ENCODE assay signal across 8 cellular contexts in the genomic region with DNA sequence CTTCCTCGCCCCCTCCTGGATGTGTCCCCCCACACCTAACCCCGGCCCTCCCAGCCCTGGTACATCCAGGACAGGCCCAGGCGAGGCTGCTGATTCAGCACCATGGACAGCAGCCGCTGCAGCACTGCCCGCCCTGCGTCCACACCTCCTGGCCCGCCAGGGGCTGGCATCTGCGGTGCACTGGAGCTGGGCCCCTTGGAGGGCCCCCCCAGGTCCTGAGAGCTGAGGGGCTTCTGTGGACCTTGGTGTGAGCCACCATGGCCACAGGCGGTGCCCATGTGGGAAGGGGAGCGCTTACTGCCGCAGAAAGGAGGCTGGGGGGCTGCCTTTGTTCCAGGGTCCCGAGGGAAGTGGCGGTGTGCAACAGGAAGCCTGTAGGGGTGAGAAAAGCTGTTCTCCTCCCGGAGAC. TPM values are rescaled to one million over a fixed set of nuclear protein-coding genes. Genes with fewer than 3 reads are reported as not detected.
DNase-seq lines count a peak whose midpoint lies in the region; ATAC-seq and TF ChIP-seq lines count a peak whose summit lies in the region.

No MANE protein-coding gene starts in this region.

- H3K23ac ChIP-seq in IMR-90 (ENCODE audit: low read depth, low read length), result no peak overlapping the region

- POLR2A ChIA-PET in IMR-90 (lab: Charles Lee; ENCODE audit: unreplicated experiment), result no interaction called here
- POLR2A ChIA-PET in activated CD4-positive, alpha-beta memory T cell treated with anti-CD3 and anti-CD28 coated beads, Interleukin-2, amount 10 ng/mL, durations not matched to agents 7 days and 5 days (lab: Charles Lee), result no interaction called here

- DNase-seq in AG08395 (ENCODE audit: low spot score) (peak; percentile 63), IMR-90 (peak; percentile 30), fibroblast of mammary gland (ENCODE audit: low read depth) (peak; percentile 18), retina (peak; percentile 76)
- DNase-seq in activated CD4-positive, alpha-beta memory T cell treated with anti-CD3 and anti-CD28 coated beads, Interleukin-2, amount 10 ng/mL, durations not matched to agents 7 days and 5 days, result peak; percentile 52

- H3K9me3 ChIP-seq in IMR-90 (ENCODE audit: control insufficient read depth, insufficient read depth, low read length), result no peaks in the 10 kb centered on the region

- H3K4me1 Mint-ChIP-seq in activated CD4-positive, alpha-beta memory T cell treated with anti-CD3 and anti-CD28 coated beads, Interleukin-2, amount 10 ng/mL, durations not matched to agents 7 days and 5 days, result no peaks in the 10 kb centered on the region

- no peaks in the 10 kb centered on the region for H3K79me1 ChIP-seq in IMR-90 (ENCODE audit: low read depth in 1 of 2, low read length in 2 of 2)

- no peak overlapping the region for H2AK5ac ChIP-seq in IMR-90 (ENCODE audit: low read depth, low read length)

- no peaks in the 10 kb centered on the region for H3K36me3 ChIP-seq in IMR-90 (ENCODE audit: control insufficient read depth, insufficient read depth, low read length)

- no peak overlapping the region for H2AFZ ChIP-seq in IMR-90 (replicated peaks; ENCODE audit: low read length, poor library complexity)

- H3K4me1 ChIP-seq in IMR-90 (ENCODE audit: control insufficient read depth, insufficient read depth, low read length), result no peaks in the 10 kb centered on the region

- 0% methylated on average over 1 of the region's 14 CpGs; no CpG with 5 or more reads in 1 of the 2 experiments for WGBS in IMR-90 (ENCODE audit: extremely low coverage in 2 of 2, insufficient read length in 1 of 2), 2 experiments

- intact Hi-C loops in IMR-90 (cut with micrococcal nuclease), result no loop called here

- H3K4me3 ChIP-seq in IMR-90 (ENCODE audit: insufficient read depth, low read depth, low read length) (no peak overlapping the region), fibroblast of mammary gland (ENCODE audit: control insufficient read depth, low read depth, low read length) (no peak overlapping the region)

- H2BK20ac ChIP-seq in IMR-90 (ENCODE audit: low read depth, low read length), result no peak overlapping the region

- no peak overlapping the region for H3K4ac ChIP-seq in IMR-90 (ENCODE audit: low read depth, low read length)

- no peak overlapping the region for H2BK120ac ChIP-seq in IMR-90 (ENCODE audit: low read depth, low read length)

- H3K36me3 Mint-ChIP-seq in activated CD4-positive, alpha-beta memory T cell treated with anti-CD3 and anti-CD28 coated beads, Interleukin-2, amount 10 ng/mL, durations not matched to agents 7 days and 5 days (ENCODE audit: low read depth), result no peaks in the 10 kb centered on the region

- no peaks in the 10 kb centered on the region; the same call in 1 of the 2 replicates for H3K27me3 ChIP-seq in IMR-90 (ENCODE audit: control insufficient read depth, insufficient read depth, low read length)

- H3K56ac ChIP-seq in IMR-90 (ENCODE audit: extremely low read depth, insufficient read depth, low read length), result no peak overlapping the region

- TF ChIP-seq RAD21 in IMR-90 (IDR thresholded peaks at IDR 0.05; ENCODE audit: low read length), result no peak

- H2AK9ac ChIP-seq in IMR-90 (replicated peaks; ENCODE audit: low read depth, low read length, poor library complexity), result peak overlapping the region; percentile 55

- no peaks in the 10 kb centered on the region for H3K9me3 Mint-ChIP-seq in activated CD4-positive, alpha-beta memory T cell treated with anti-CD3 and anti-CD28 coated beads, Interleukin-2, amount 10 ng/mL, durations not matched to agents 7 days and 5 days

- TF ChIP-seq POLR2A in IMR-90 (IDR thresholded peaks at IDR 0.05; ENCODE audit: low read depth, low read length), result no peak

- CTCF ChIA-PET in IMR-90 (lab: Yijun Ruan, JAX), result no interaction called here
- CTCF ChIA-PET in activated CD4-positive, alpha-beta memory T cell treated with anti-CD3 and anti-CD28 coated beads, Interleukin-2, amount 10 ng/mL, durations not matched to agents 7 days and 5 days (lab: Charles Lee), result no interaction called here

- no peaks in the 10 kb centered on the region for H3K9me1 ChIP-seq in IMR-90 (ENCODE audit: insufficient read depth, low read length)

- H3K14ac ChIP-seq in IMR-90 (replicated peaks; ENCODE audit: low read depth, low read length), result no peak overlapping the region

- no peak overlapping the region for H3K4me3 Mint-ChIP-seq in activated CD4-positive, alpha-beta memory T cell treated with anti-CD3 and anti-CD28 coated beads, Interleukin-2, amount 10 ng/mL, durations not matched to agents 7 days and 5 days

- H4K20me1 ChIP-seq in IMR-90 (ENCODE audit: insufficient read depth, low read length), result peaks cover 10% of the 10 kb centered on the region; the same call in 1 of the 2 replicates

- no peak overlapping the region for H4K8ac ChIP-seq in IMR-90 (ENCODE audit: low read depth in 2 of 2, low read length in 2 of 2)

- no peak overlapping the region for H2BK15ac ChIP-seq in IMR-90 (ENCODE audit: low read depth, low read length)

- H3K27me3 Mint-ChIP-seq in activated CD4-positive, alpha-beta memory T cell treated with anti-CD3 and anti-CD28 coated beads, Interleukin-2, amount 10 ng/mL, durations not matched to agents 7 days and 5 days, result no peaks in the 10 kb centered on the region

- ATAC-seq in IMR-90 (ENCODE audit: low read depth) (peak; percentile 95), GM21576 (IDR thresholded peaks at IDR 0.05; ENCODE audit: unreplicated experiment) (no peak), GM19397 (IDR thresholded peaks at IDR 0.05; ENCODE audit: unreplicated experiment) (no peak), HG03139 (IDR thresholded peaks at IDR 0.05; ENCODE audit: unreplicated experiment) (no peak)

- in situ Hi-C loops in IMR-90 (cut with MboI; ENCODE audit: low sequenced_read_pairs), result no loop called here

- H4K91ac ChIP-seq in IMR-90 (ENCODE audit: insufficient read depth, low read depth, low read length), result no peak overlapping the region

- H3K27ac Mint-ChIP-seq in activated CD4-positive, alpha-beta memory T cell treated with anti-CD3 and anti-CD28 coated beads, Interleukin-2, amount 10 ng/mL, durations not matched to agents 7 days and 5 days, result no peak overlapping the region

- no peak overlapping the region for H3K27ac ChIP-seq in IMR-90 (ENCODE audit: insufficient read depth, low read length)

- H3K4me2 ChIP-seq in IMR-90 (ENCODE audit: low read depth, low read length), result no peak overlapping the region

- dilution Hi-C loops in IMR-90 (cut with HindIII; ENCODE audit: low sequenced_read_pairs, unreplicated experiment), result no loop called here

- BruUV-seq in IMR-90 (replicated peaks; lab: Mats Ljungman, UMichigan), result no TSS peak

- H3K9ac ChIP-seq in IMR-90 (ENCODE audit: low read depth, low read length), result no peak overlapping the region

- no peak for TF ChIP-seq CTCF in IMR-90 (conservative IDR thresholded peaks at IDR 0.05; ENCODE audit: low read depth, low read length)
- no peak for TF ChIP-seq CTCF in fibroblast of mammary gland (conservative IDR thresholded peaks at IDR 0.05; ENCODE audit: control insufficient read depth, insufficient read depth, low read depth, low read length)

- H4K5ac ChIP-seq in IMR-90 (ENCODE audit: low read depth, low read length), result no peak overlapping the region

- H2BK5ac ChIP-seq in IMR-90 (ENCODE audit: low read depth, low read length, poor library complexity, severe bottlenecking), result no peak overlapping the region

- H3K18ac ChIP-seq in IMR-90 (ENCODE audit: low read depth, low read length), result no peak overlapping the region

TF ChIP-seq in IMR-90, 13 proteins besides CTCF, POLR2A, EP300 and RAD21 (continues in another document):
- TF ChIP-seq FOS (IDR thresholded peaks at IDR 0.05; ENCODE audit: low read depth, low read length) (no peak), SMC3 (IDR thresholded peaks at IDR 0.05; ENCODE audit: low read depth, low read length) (no peak), CEBPB (IDR thresholded peaks at IDR 0.05; ENCODE audit: low read depth, low read length) (no peak), MXI1 (IDR thresholded peaks at IDR 0.05; ENCODE audit: borderline replicate concordance, low read depth, low read length) (peak; percentile 86; the same call in 1 of the 2 replicates), RCOR1 (IDR thresholded peaks at IDR 0.05; ENCODE audit: insufficient replicate concordance, low read length) (peak; percentile 54)
- TF ChIP-seq, protein P1, sequence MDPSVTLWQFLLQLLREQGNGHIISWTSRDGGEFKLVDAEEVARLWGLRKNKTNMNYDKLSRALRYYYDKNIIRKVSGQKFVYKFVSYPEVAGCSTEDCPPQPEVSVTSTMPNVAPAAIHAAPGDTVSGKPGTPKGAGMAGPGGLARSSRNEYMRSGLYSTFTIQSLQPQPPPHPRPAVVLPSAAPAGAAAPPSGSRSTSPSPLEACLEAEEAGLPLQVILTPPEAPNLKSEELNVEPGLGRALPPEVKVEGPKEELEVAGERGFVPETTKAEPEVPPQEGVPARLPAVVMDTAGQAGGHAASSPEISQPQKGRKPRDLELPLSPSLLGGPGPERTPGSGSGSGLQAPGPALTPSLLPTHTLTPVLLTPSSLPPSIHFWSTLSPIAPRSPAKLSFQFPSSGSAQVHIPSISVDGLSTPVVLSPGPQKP (IDR thresholded peaks at IDR 0.05; ENCODE audit: borderline replicate concordance, low read depth, low read length), result no peak

RNA-seq across cellular contexts. Expression of a gene that starts 35.9 kb away (rescaled TPM):
- 1.6 and 1.7 TPM in 2 replicates for total RNA-seq in IMR-90 (2012; rRNA removed)
- 5.8 and 6.1 TPM in 2 replicates for polyA plus RNA-seq in IMR-90 (2012; rRNA removed)
- polyA plus RNA-seq in IMR-90 (2012; cell fraction: cytosol; rRNA removed), result 4.9 and 8.1 TPM in 2 replicates
- 12.2 and 35.8 TPM in 2 replicates for polyA plus RNA-seq in IMR-90 (2012; cell fraction: nucleus; rRNA removed; ENCODE audit: low replicate concordance)
- total RNA-seq in activated CD4-positive, alpha-beta memory T cell treated with anti-CD3 and anti-CD28 coated beads, Interleukin-2, amount 10 ng/mL, durations not matched to agents 7 days and 5 days, result under 1 TPM; 0.58 to 0.83 TPM

RNA-seq across cellular contexts. Expression of a gene that starts 36.3 kb away (rescaled TPM):
- total RNA-seq in IMR-90 (2012; rRNA removed), result not detected in 2 replicates
- not detected in 2 replicates for polyA plus RNA-seq in IMR-90 (2012; rRNA removed)
- polyA plus RNA-seq in IMR-90 (2012; cell fraction: cytosol; rRNA removed), result not detected in 2 replicates
- not detected in 2 replicates for polyA plus RNA-seq in IMR-90 (2012; cell fraction: nucleus; rRNA removed; ENCODE audit: low replicate concordance)
- total RNA-seq in activated CD4-positive, alpha-beta memory T cell treated with anti-CD3 and anti-CD28 coated beads, Interleukin-2, amount 10 ng/mL, durations not matched to agents 7 days and 5 days, result not detected

RNA-seq across cellular contexts. Expression of a gene that starts 41.2 kb away (rescaled TPM):
- not detected in 2 replicates for total RNA-seq in IMR-90 (2012; rRNA removed)
- polyA plus RNA-seq in IMR-90 (2012; rRNA removed), result not detected in 2 replicates
- not detected in 2 replicates for polyA plus RNA-seq in IMR-90 (2012; cell fraction: cytosol; rRNA removed)
- polyA plus RNA-seq in IMR-90 (2012; cell fraction: nucleus; rRNA removed; ENCODE audit: low replicate concordance), result not detected in 2 replicates
- total RNA-seq in activated CD4-positive, alpha-beta memory T cell treated with anti-CD3 and anti-CD28 coated beads, Interleukin-2, amount 10 ng/mL, durations not matched to agents 7 days and 5 days, result not detected

RNA-seq across cellular contexts. Expression of a gene that starts 51.7 kb away (rescaled TPM):
- total RNA-seq in IMR-90 (2012; rRNA removed), result not detected in 2 replicates
- not detected in 2 replicates for polyA plus RNA-seq in IMR-90 (2012; rRNA removed)
- not detected in 2 replicates for polyA plus RNA-seq in IMR-90 (2012; cell fraction: cytosol; rRNA removed)
- not detected in 2 replicates for polyA plus RNA-seq in IMR-90 (2012; cell fraction: nucleus; rRNA removed; ENCODE audit: low replicate concordance)
- not detected for total RNA-seq in activated CD4-positive, alpha-beta memory T cell treated with anti-CD3 and anti-CD28 coated beads, Interleukin-2, amount 10 ng/mL, durations not matched to agents 7 days and 5 days

Comparison
In these comparisons a context has a peak if more than half of its experiments do, and no peak if none do; other contexts are left out.
1. DNase-seq: peak in every context shown above with its lines; median percentile 76 in retina; 63 in AG08395; 52 in activated CD4-positive, alpha-beta memory T cell treated with anti-CD3 and anti-CD28 coated beads, Interleukin-2, amount 10 ng/mL, durations not matched to agents 7 days and 5 days; 30 in IMR-90; 18 in fibroblast of mammary gland.